8 cellular contexts compared by ENCODE assay signal in the genomic region with DNA sequence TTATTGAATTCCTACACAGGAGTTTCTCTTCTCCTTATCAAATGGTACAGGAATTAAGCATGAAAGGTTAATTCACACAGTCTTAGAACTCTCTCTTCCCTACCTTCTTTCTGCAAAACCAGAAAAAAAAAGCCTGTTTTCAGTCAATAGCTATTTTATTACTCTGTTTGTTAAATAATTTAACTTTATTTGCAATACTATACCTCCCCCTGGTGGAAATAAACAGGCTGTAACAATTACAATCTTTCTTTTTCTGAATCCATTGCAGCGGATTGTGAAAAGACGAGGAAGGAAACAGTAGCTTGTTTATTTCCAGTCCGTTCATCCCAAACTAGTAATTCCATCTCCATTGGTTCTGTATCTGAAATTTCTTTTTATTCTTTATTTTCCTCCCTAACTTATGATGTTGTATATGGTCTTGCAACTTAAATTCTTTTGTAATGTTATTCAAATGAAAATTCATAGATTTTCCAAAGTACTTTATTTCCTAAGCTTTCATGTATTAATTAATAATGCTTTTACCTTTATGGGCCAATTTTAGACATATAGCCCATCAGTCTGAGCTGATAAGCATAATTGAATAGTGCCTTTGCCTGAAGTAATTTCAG.
DNase-seq lines count a peak whose midpoint lies in the region; ATAC-seq and TF ChIP-seq lines count a peak whose summit lies in the region.

No MANE protein-coding gene starts in this region.

- POLR2A ChIA-PET in AG04449 (lab: Yijun Ruan, JAX), result no interaction called here

- ATAC-seq in HG02884 (IDR thresholded peaks at IDR 0.05; ENCODE audit: unreplicated experiment), result no peak

- no peak overlapping the region for H3K4me3 ChIP-seq in AG04449 (ENCODE audit: low read depth, low read length)

- TF ChIP-seq CTCF in AG04449 (IDR thresholded peaks at IDR 0.05; ENCODE audit: insufficient read depth, low read length, missing control alignments), result peak; percentile 22
- TF ChIP-seq CTCF in GM13977 (IDR thresholded peaks at IDR 0.05; ENCODE audit: extremely low read depth, insufficient read depth, missing control alignments), result peak; percentile 33
- peak; percentile 73 for TF ChIP-seq CTCF in nephron progenitor cell (IDR thresholded peaks at IDR 0.05)

- peaks cover 13% of the 10 kb centered on the region for H3K9me3 Mint-ChIP-seq in nephron progenitor cell

- H3K27ac Mint-ChIP-seq in nephron progenitor cell, result no peak overlapping the region

- DNase-seq in AG04449 (ENCODE audit: low read depth, low spot score) (no peak), GM13977 (ENCODE audit: low spot score) (peak; percentile 20), NCI-H69 (lab: John Stamatoyannopoulos, UW) (peak; percentile 55), dedifferentiated amniotic fluid mesenchymal stem cell (ENCODE audit: extremely low spot score) (peak; percentile 69), nephron progenitor cell (no peak), GOT3 (lab: John Stamatoyannopoulos, UW) (no peak), cortex of kidney (lab: John Stamatoyannopoulos, UW) (no peak)

- in situ Hi-C loops in GM13977 (cut with MboI; ENCODE audit: low pct_unique_long_range_greater_than_20kb, low sequenced_read_pairs, unreplicated experiment), result loop anchor here (10.0 kb wide), 1 partner anchor 572 kb away; no protein-coding TSS in a partner anchor

- H3K36me3 Mint-ChIP-seq in nephron progenitor cell (ENCODE audit: low read depth), result no peaks in the 10 kb centered on the region

- H3K4me1 Mint-ChIP-seq in nephron progenitor cell, result peaks cover 23% of the 10 kb centered on the region

- H3K4me3 Mint-ChIP-seq in nephron progenitor cell, result no peak overlapping the region

- CTCF ChIA-PET in AG04449 (lab: Yijun Ruan, JAX), result interaction anchor here (0.6 to 5.7 kb wide), 55 partner anchors 9 to 1669 kb away, joined by 3 to 92 read pairs (median 5); no protein-coding TSS in a partner anchor

- H3K27me3 Mint-ChIP-seq in nephron progenitor cell (ENCODE audit: low read depth, poor library complexity), result peaks cover 17% of the 10 kb centered on the region

Comparison
In these comparisons a context has a peak if more than half of its experiments do, and no peak if none do; other contexts are left out.
1. DNase-seq: peak in GM13977 (single experiment), NCI-H69 (single experiment) and dedifferentiated amniotic fluid mesenchymal stem cell (single experiment); none in AG04449 (single experiment), nephron progenitor cell (single experiment), GOT3 (single experiment) and cortex of kidney (single experiment).
2. CTCF ChIP-seq: peak in every context shown above with its lines; median percentile 73 in nephron progenitor cell; 33 in GM13977; 22 in AG04449.